8 cellular contexts compared by ENCODE assay signal in genomic region chr1:16514107-16515055, GRCh38. TPM values are rescaled to one million over a fixed set of nuclear protein-coding genes. Genes with fewer than 3 reads are reported as not detected.
DNase-seq lines count a peak whose midpoint lies in the region; ATAC-seq and TF ChIP-seq lines count a peak whose summit lies in the region.
"Not testable (repeated sequence)": the region's sequence is repeated elsewhere in the genome, so short reads cannot be mapped to it uniquely, and the experiment has no call there.

TSS of gene RNU1-1 (minus strand) at chr1:16514285.

- not testable (repeated sequence) for H4K91ac ChIP-seq in H9 (ENCODE audit: insufficient read length, low read depth, low read length)

- peak within 1 kb of the TSS; percentile 89 for H3K27ac ChIP-seq in H9 (ENCODE audit: insufficient read length, low read depth, low read length)

- H3K79me1 ChIP-seq in H9 (ENCODE audit: insufficient read depth, low read depth, low read length, poor library complexity, severe bottlenecking): not testable (repeated sequence)

- not testable (repeated sequence) for TF ChIP-seq CTCF in H9 (conservative IDR thresholded peaks at IDR 0.05); fibroblast of mammary gland (conservative IDR thresholded peaks at IDR 0.05; ENCODE audit: control insufficient read depth, insufficient read depth, low read depth, low read length)

- not testable (repeated sequence) for H4K8ac ChIP-seq in H9 (replicated peaks; ENCODE audit: insufficient read length, low read depth, low read length)

- H3K23ac ChIP-seq in H9 (ENCODE audit: insufficient read length, low read depth, low read length): not testable (repeated sequence)

- H2BK5ac ChIP-seq in H9 (ENCODE audit: insufficient read length, low read length): peak within 1 kb of the TSS; percentile 99

- H4K5ac ChIP-seq in H9 (ENCODE audit: insufficient read length, low read depth, low read length): peak within 1 kb of the TSS; percentile 96

- not testable (repeated sequence) for H3K79me2 ChIP-seq in H9 (ENCODE audit: insufficient read depth, low read length)

- H3K4me1 ChIP-seq in H9 (ENCODE audit: insufficient read depth, low read length): not testable (repeated sequence)

- H3K27me3 Mint-ChIP-seq in H9 (ENCODE audit: low read depth): not testable (repeated sequence)

- H2BK120ac ChIP-seq in H9 (ENCODE audit: low read depth, low read length, poor library complexity, severe bottlenecking): peak within 1 kb of the TSS; percentile 92

- H3K27ac Mint-ChIP-seq in H9; activated naive CD4-positive, alpha-beta T cell treated with anti-CD3 and anti-CD28 coated beads, Interleukin-2, amount 50 U/mL, for 72 hours: not testable (repeated sequence)

- not testable (repeated sequence) for H3K9me3 Mint-ChIP-seq in H9; activated naive CD4-positive, alpha-beta T cell treated with anti-CD3 and anti-CD28 coated beads, Interleukin-2, amount 50 U/mL, for 72 hours

- H2BK12ac ChIP-seq in H9 (ENCODE audit: insufficient read length, low read depth, low read length): not testable (repeated sequence)

- peak within 1 kb of the TSS; percentile 98; the same call in 1 of the 2 replicates for H3K14ac ChIP-seq in H9 (ENCODE audit: insufficient read depth, low read length)

- in situ Hi-C loops in ACHN (cut with HindIII; ENCODE audit: low pct_ligation_motif_present, low pct_unique_long_range_greater_than_20kb, low sequenced_read_pairs): not testable (repeated sequence)

- peak within 1 kb of the TSS; percentile 88 for H3K9ac ChIP-seq in H9 (ENCODE audit: extremely low read depth, insufficient read length, low read length)

- ATAC-seq in activated naive CD4-positive, alpha-beta T cell treated with anti-CD3 and anti-CD28 coated beads, Interleukin-2, amount 50 U/mL, for 72 hours: peak; percentile 56 to 69

- not testable (repeated sequence) for H2BK20ac ChIP-seq in H9 (ENCODE audit: low read depth, low read length, poor library complexity, severe bottlenecking)

- not testable (repeated sequence) for H3K4ac ChIP-seq in H9 (ENCODE audit: low read depth, low read length)

- H3K23me2 ChIP-seq in H9 (ENCODE audit: insufficient read length, low read depth, low read length, poor library complexity, severe bottlenecking): not testable (repeated sequence)

- not testable (repeated sequence) for H2AFZ ChIP-seq in H9 (ENCODE audit: low read length)

- peak within 1 kb of the TSS; percentile 57 for H3K4me2 ChIP-seq in H9 (ENCODE audit: insufficient read depth, insufficient read length, low read length)

- not testable (repeated sequence) for H4K20me1 ChIP-seq in H9 (ENCODE audit: control insufficient read depth, insufficient read depth, insufficient read length)

- H3K56ac ChIP-seq in H9 (ENCODE audit: insufficient read length, low read depth, low read length): peak within 1 kb of the TSS; percentile 97

- H3K4me1 Mint-ChIP-seq in H9: not testable (repeated sequence)

- H3T11ph ChIP-seq in H9 (ENCODE audit: low read length): not testable (repeated sequence)

- DNase-seq in ACHN (peak; percentile 43), H9 (peak; percentile 91), NCI-H2196 (lab: John Stamatoyannopoulos, UW; ENCODE audit: unreplicated experiment) (peak; percentile 65), T-helper 22 cell (ENCODE audit: low read depth) (peak; percentile 66), fibroblast of mammary gland (ENCODE audit: low read depth) (peak; percentile 91), midbrain (lab: John Stamatoyannopoulos, UW) (peak; percentile 87)
- peak; percentile 72 to 91 for DNase-seq in activated naive CD4-positive, alpha-beta T cell treated with anti-CD3 and anti-CD28 coated beads, Interleukin-2, amount 50 U/mL, for 72 hours (ENCODE audit: low spot score in 2 of 2)
- DNase-seq in stimulated activated CD4-positive, alpha-beta T cell treated with anti-CD3 and anti-CD28 coated beads, Interleukin-1b, Interleukin-23, amount 100 ng/mL, for 48 hours: peak; percentile 75

- not testable (repeated sequence) for H3K27me3 ChIP-seq in H9 (ENCODE audit: insufficient read depth, low read length)

- not testable (repeated sequence) for H3K36me3 Mint-ChIP-seq in H9 (ENCODE audit: insufficient read depth in 1 of 3, low read depth in 3 of 3); activated naive CD4-positive, alpha-beta T cell treated with anti-CD3 and anti-CD28 coated beads, Interleukin-2, amount 50 U/mL, for 72 hours

- not testable (repeated sequence) for H3K9me3 ChIP-seq in H9 (ENCODE audit: control insufficient read depth, low read depth, low read length)

- H2BK15ac ChIP-seq in H9 (ENCODE audit: low read depth, low read length): not testable (repeated sequence)

- no CpG with 5 or more reads among the region's 40 CpGs for WGBS in H9 (ENCODE audit: extremely low coverage, insufficient read length, low lambda C conversion rate)

- not testable (repeated sequence) for H2AK5ac ChIP-seq in H9 (ENCODE audit: insufficient read length, low read length)

- peak within 1 kb of the TSS; percentile 45 for H3K4me3 ChIP-seq in fibroblast of mammary gland (ENCODE audit: control insufficient read depth, low read depth, low read length)

- H3K4me3 Mint-ChIP-seq in H9: not testable (repeated sequence)

- H3K18ac ChIP-seq in H9 (ENCODE audit: insufficient read length, low read depth, low read length): peak within 1 kb of the TSS; percentile 98

RNA-seq across cellular contexts. Expression of gene RNU1-1, which starts in this region (rescaled TPM):
- 1,874 and 2,051 TPM in 2 replicates for total RNA-seq in H9 (2021)
- total RNA-seq in activated naive CD4-positive, alpha-beta T cell treated with anti-CD3 and anti-CD28 coated beads, Interleukin-2, amount 50 U/mL, for 72 hours: 1,000 to 10,000 TPM; 1,082 to 1,722 TPM

Comparison
In these comparisons a context has a peak if more than half of its experiments do, and no peak if none do; other contexts are left out.
1. Peak in every context shown above with its lines: DNase-seq, ATAC-seq, H3K4me3 ChIP-seq and H3K27ac ChIP-seq.